16 cellular contexts compared by ENCODE assay signal in the genomic region with DNA sequence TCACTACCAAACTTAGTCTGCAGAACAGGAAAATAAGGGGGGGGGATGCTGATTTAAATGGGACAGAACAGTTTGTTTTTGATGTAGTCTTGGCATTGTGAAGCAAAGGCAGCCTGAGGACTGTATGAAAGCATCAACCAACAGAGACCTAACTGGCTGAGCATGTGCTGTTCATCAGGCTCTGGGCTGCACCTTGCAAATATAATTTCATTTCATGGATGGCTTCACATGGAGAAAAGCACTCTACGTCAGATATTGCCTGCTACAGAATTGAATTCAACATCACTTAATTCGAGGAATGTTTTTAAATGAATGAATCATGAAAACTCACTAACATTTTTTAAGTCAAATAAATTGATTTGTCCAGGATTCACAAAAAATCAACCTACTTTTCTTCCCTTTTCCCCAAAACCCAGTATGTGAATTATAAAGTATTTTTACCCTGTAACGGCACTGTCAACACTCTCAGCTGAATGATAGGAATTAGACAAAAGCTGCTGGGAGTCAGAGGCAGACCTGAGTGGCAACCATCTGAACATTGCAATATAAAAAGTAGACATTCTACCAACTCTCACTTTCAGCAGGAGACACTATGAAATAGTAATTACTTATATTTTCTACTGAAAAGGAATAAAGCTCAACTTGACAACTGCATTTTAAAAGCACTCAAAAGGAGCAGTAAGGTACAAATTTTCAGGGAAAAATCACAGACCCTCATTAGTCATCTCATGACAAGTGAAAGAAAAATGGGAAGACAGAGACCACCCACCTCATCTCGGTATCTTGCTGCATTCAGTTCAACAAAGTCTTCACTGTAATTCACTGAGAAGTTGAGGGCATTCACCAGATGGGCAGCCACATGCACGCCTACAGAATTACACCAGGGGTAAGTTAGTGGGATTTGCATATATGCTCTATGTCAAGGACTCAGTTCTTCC. TPM values are rescaled to one million over a fixed set of nuclear protein-coding genes. Genes with fewer than 3 reads are reported as not detected.
DNase-seq lines count a peak whose midpoint lies in the region; ATAC-seq, FAIRE-seq and TF ChIP-seq lines count a peak whose summit lies in the region.
"Had no signal": no experiment of that assay in that cellular context is flagged by ENCODE, and none has a peak within 500 bp of the region (broad histone marks: within the 10 kb centered on the region; RNA-seq: fewer than 3 reads in every experiment).

No MANE protein-coding gene starts in this region.

- intact Hi-C loops in A673 (cut with micrococcal nuclease; ENCODE audit: unreplicated experiment) = no loop called here
- intact Hi-C loops in endothelial cell of umbilical vein (cut with micrococcal nuclease) = no loop called here
- intact Hi-C loops in adrenal gland (cut with DNase I) = no loop called here

- no peak for FAIRE-seq in endothelial cell of umbilical vein (lab: Jason Lieb, UNC)

- DNase-seq in A673 (ENCODE audit: low spot score) (peak; percentile 66), adipocyte (ENCODE audit: low read depth) (peak; percentile 47), endothelial cell of umbilical vein (ENCODE audit: low read depth, low spot score) (peak; percentile 18), neural crest cell (ENCODE audit: low read depth, low spot score) (no peak), adrenal gland (no peak), NCI-H1105 (lab: John Stamatoyannopoulos, UW) (no peak), mesenteric fat pad (ENCODE audit: low spot score) (no peak)
- DNase-seq: AML-193, Caco-2, H9, Kasumi-1, NCI-H1436, NCI-H2227 treated with DMSO at 0.1 percent for 48 hours, Peyer's patch, Right ventricle myocardium superior had no signal

- H3K9me3 Mint-ChIP-seq in neural crest cell = peaks cover 7% of the 10 kb centered on the region

- no peak overlapping the region for H2AFZ ChIP-seq in endothelial cell of umbilical vein (ENCODE audit: low read depth, low read length)

- H3K9me1 ChIP-seq in endothelial cell of umbilical vein (replicated peaks; ENCODE audit: control insufficient read depth, extremely low read depth, insufficient read depth, low read length) = no peaks in the 10 kb centered on the region

- POLR2A ChIA-PET in A673 (lab: Charles Lee; ENCODE audit: low non-redundant PET) (no interaction called here), endothelial cell of umbilical vein (lab: Charles Lee) (no interaction called here)

- TF ChIP-seq CTCF in A673 (conservative IDR thresholded peaks at IDR 0.05; ENCODE audit: low read depth, low read length) = no peak
- TF ChIP-seq CTCF in endothelial cell of umbilical vein (IDR thresholded peaks at IDR 0.05; ENCODE audit: extremely low read depth in 1 of 2, insufficient read depth in 1 of 2, low read depth in 1 of 2, low read length in 2 of 2) = no peak
- TF ChIP-seq CTCF in neural crest cell (conservative IDR thresholded peaks at IDR 0.05) = no peak
- no peak for TF ChIP-seq CTCF in adrenal gland (IDR thresholded peaks at IDR 0.05)

- TF ChIP-seq POLR2A in endothelial cell of umbilical vein (IDR thresholded peaks at IDR 0.05; ENCODE audit: low read depth, low read length) (no peak), adrenal gland (IDR thresholded peaks at IDR 0.05) (no peak)

- ATAC-seq in GM19452 (IDR thresholded peaks at IDR 0.05; ENCODE audit: unreplicated experiment) = no peak

- H3K4me2 ChIP-seq in endothelial cell of umbilical vein (ENCODE audit: insufficient read depth, low read length) = no peak overlapping the region

- dilution Hi-C loops in endothelial cell of umbilical vein (cut with MboI; ENCODE audit: extremely low pct_ligation_motif_present, low sequenced_read_pairs) = no loop called here

- H3K4me3 Mint-ChIP-seq in neural crest cell = no peak overlapping the region
- H3K4me3 Mint-ChIP-seq: H9 had no signal

- H3K36me3 ChIP-seq in A673 (ENCODE audit: insufficient read depth, low read length, poor library complexity, severe bottlenecking) (no peaks in the 10 kb centered on the region), adipocyte (ENCODE audit: control insufficient read depth, insufficient read depth, low read length, severe bottlenecking) (no peaks in the 10 kb centered on the region), endothelial cell of umbilical vein (ENCODE audit: control insufficient read depth in 2 of 2, extremely low read depth in 1 of 2, insufficient read depth in 2 of 2, low read length in 2 of 2) (peaks cover 0 to 7% of the 10 kb centered on the region in 2 experiments), adrenal gland (replicated peaks in 1 of 2) (no peaks in the 10 kb centered on the region)
- H3K36me3 ChIP-seq: Peyer's patch had no signal

- H3K4me1 ChIP-seq in A673 (ENCODE audit: insufficient read depth, low read length, poor library complexity, severe bottlenecking) (peaks cover 16% of the 10 kb centered on the region), adipocyte (ENCODE audit: control insufficient read depth, insufficient read depth, low read length) (no peaks in the 10 kb centered on the region), endothelial cell of umbilical vein (ENCODE audit: control insufficient read depth, extremely low read depth, insufficient read depth, low read length) (peaks cover 8% of the 10 kb centered on the region), adrenal gland (replicated peaks in 1 of 2) (no peaks in the 10 kb centered on the region)
- H3K4me1 ChIP-seq: Caco-2, Peyer's patch had no signal

- peaks cover 13% of the 10 kb centered on the region for H3K36me3 Mint-ChIP-seq in neural crest cell (ENCODE audit: low read depth)

- H3K27me3 Mint-ChIP-seq in neural crest cell (ENCODE audit: low read depth) = no peaks in the 10 kb centered on the region

- peak overlapping the region; percentile 85 for H3K27ac Mint-ChIP-seq in neural crest cell (ENCODE audit: unreplicated experiment)

- H3K9ac ChIP-seq in adipocyte (ENCODE audit: low read length) (no peak overlapping the region), endothelial cell of umbilical vein (replicated peaks; ENCODE audit: extremely low read depth, insufficient read depth, low read length) (no peak overlapping the region)

- H3K27me3 ChIP-seq in A673 (replicated peaks; ENCODE audit: insufficient read depth, low read depth, low read length, poor library complexity) = no peaks in the 10 kb centered on the region
- no peaks in the 10 kb centered on the region for H3K27me3 ChIP-seq in adipocyte (replicated peaks; ENCODE audit: control insufficient read depth, insufficient read depth, low read length)
- no peaks in the 10 kb centered on the region for H3K27me3 ChIP-seq in endothelial cell of umbilical vein (ENCODE audit: control insufficient read depth in 2 of 2, insufficient read depth in 2 of 2, low read length in 2 of 2)
- H3K27me3 ChIP-seq in adrenal gland = no peaks in the 10 kb centered on the region
- H3K27me3 ChIP-seq: Peyer's patch had no signal

- BruUV-seq in A673 (replicated peaks; lab: Mats Ljungman, UMichigan) (no TSS peak), endothelial cell of umbilical vein (replicated peaks; lab: Mats Ljungman, UMichigan) (no TSS peak)

- H3K4me3 ChIP-seq in A673 (ENCODE audit: low read depth, low read length, poor library complexity, severe bottlenecking) (no peak overlapping the region), adipocyte (ENCODE audit: low read length) (no peak overlapping the region), endothelial cell of umbilical vein (replicated peaks in 1 of 3; ENCODE audit: insufficient read depth in 1 of 3, low read depth in 1 of 3, low read length in 3 of 3) (no peak overlapping the region), adrenal gland (no peak overlapping the region)
- H3K4me3 ChIP-seq: Peyer's patch had no signal

- WGBS in adrenal gland, 4 donors = 57 to 65% (median 61%) methylated on average over 5 of the region's 5 CpGs

- peaks cover 31% of the 10 kb centered on the region for H3K79me2 ChIP-seq in endothelial cell of umbilical vein (ENCODE audit: control insufficient read depth, insufficient read depth, low read length)

- H4K20me1 ChIP-seq in endothelial cell of umbilical vein (replicated peaks; ENCODE audit: control insufficient read depth, extremely low read depth, insufficient read depth, low read length) = no peaks in the 10 kb centered on the region

- peak overlapping the region; percentile 49 for H3K27ac ChIP-seq in A673 (ENCODE audit: low read depth, low read length, poor library complexity, severe bottlenecking)
- H3K27ac ChIP-seq in endothelial cell of umbilical vein (ENCODE audit: insufficient read depth, low read depth, low read length) = no peak overlapping the region
- H3K27ac ChIP-seq in adrenal gland = no peak overlapping the region
- H3K27ac ChIP-seq: Peyer's patch had no signal

- H3K4me1 Mint-ChIP-seq in neural crest cell = peaks cover 27% of the 10 kb centered on the region
- H3K4me1 Mint-ChIP-seq: H9 had no signal

- CTCF ChIA-PET in A673 (lab: Charles Lee) (no interaction called here), endothelial cell of umbilical vein (lab: Charles Lee) (no interaction called here)

- H3K9me3 ChIP-seq in A673 (ENCODE audit: low read depth, low read length, poor library complexity, severe bottlenecking) (no peaks in the 10 kb centered on the region), adipocyte (ENCODE audit: control insufficient read depth, low read length) (no peaks in the 10 kb centered on the region), endothelial cell of umbilical vein (replicated peaks; ENCODE audit: control insufficient read depth, insufficient read depth, low read length) (no peaks in the 10 kb centered on the region), adrenal gland (replicated peaks in 1 of 3) (no peaks in the 10 kb centered on the region)
- H3K9me3 ChIP-seq: Caco-2, Peyer's patch had no signal

TF ChIP-seq in endothelial cell of umbilical vein, 7 proteins besides CTCF, POLR2A, EP300 and RAD21 (continues in another document):
- TF ChIP-seq JUN (IDR thresholded peaks at IDR 0.05; ENCODE audit: borderline replicate concordance, insufficient read depth, insufficient read length, low read depth) = no peak
- TF ChIP-seq, protein P1, sequence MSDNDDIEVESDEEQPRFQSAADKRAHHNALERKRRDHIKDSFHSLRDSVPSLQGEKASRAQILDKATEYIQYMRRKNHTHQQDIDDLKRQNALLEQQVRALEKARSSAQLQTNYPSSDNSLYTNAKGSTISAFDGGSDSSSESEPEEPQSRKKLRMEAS (IDR thresholded peaks at IDR 0.05; ENCODE audit: insufficient read depth, insufficient read length) = no peak

RNA-seq across cellular contexts. Expression of a gene that starts 47.5 kb away (rescaled TPM):
- total RNA-seq in A673 (2021) (0.19 and 0.63 TPM in 2 replicates), endothelial cell of umbilical vein (34.0 and 47.7 TPM in 2 replicates), neural crest cell (5.1 and 6.2 TPM in 2 replicates), adrenal gland (1 to 10 TPM in 2 of 8 donors, under 1 TPM in 5, not detected in 1; 0.14 to 8.8 (median 0.51) TPM), mesenteric fat pad (11.4 TPM)
- polyA plus RNA-seq in endothelial cell of umbilical vein (20.5 and 21.2 TPM in 2 replicates), adrenal gland (1 to 10 TPM in 2 of 3 donors, under 1 TPM in 1; 0.81 to 1.3 (median 1.2) TPM)
- polyA plus RNA-seq in endothelial cell of umbilical vein (2011; cell fraction: cytosol; rRNA removed) = 16.6 and 17.5 TPM in 2 replicates
- polyA plus RNA-seq in endothelial cell of umbilical vein (2011; cell fraction: nucleus; rRNA removed) = 32.8 and 35.9 TPM in 2 replicates
- 33.0 and 40.9 TPM in 2 replicates for polyA plus RNA-seq in endothelial cell of umbilical vein (2012)
- 54.0 and 56.8 TPM in 2 replicates for polyA minus RNA-seq in endothelial cell of umbilical vein
- not detected for polyA minus RNA-seq in endothelial cell of umbilical vein (2011; cell fraction: cytosol; rRNA and poly(A)+ RNA removed)
- polyA minus RNA-seq in endothelial cell of umbilical vein (2011; cell fraction: nucleus; rRNA and poly(A)+ RNA removed) = 114 and 123 TPM in 2 replicates
- total RNA-seq: Caco-2 had no signal

Comparison
In these comparisons a context has a peak if more than half of its experiments do, and no peak if none do; other contexts are left out.
1. DNase-seq: peak in A673 (single experiment), adipocyte (single experiment) and endothelial cell of umbilical vein (single experiment); none in neural crest cell (single experiment), adrenal gland (0 of 7), NCI-H1105 (single experiment) and mesenteric fat pad (single experiment).